ENCODE assay signal across 8 cellular contexts in the genomic region with DNA sequence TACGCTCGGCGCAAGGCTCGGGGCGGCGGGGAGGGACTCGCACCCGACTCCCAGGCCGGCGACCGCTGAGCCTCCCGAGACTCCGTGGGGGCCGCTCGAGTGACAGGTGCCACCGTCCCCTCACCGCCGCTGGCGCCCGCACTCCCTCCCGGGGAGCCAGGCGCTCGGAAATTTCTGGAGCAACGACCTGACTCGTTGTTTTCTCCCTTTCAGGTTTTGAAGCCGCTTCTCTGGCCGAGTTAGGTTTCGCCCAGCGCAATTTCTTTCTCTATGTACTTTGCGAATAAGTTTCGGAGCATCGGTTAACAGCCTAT.
DNase-seq lines count a peak whose midpoint lies in the region; ATAC-seq and TF ChIP-seq lines count a peak whose summit lies in the region.
"Not testable (repeated sequence)": the region's sequence is repeated elsewhere in the genome, so short reads cannot be mapped to it uniquely, and the experiment has no call there.

No MANE protein-coding gene starts in this region.

- H3K9ac ChIP-seq in SK-N-MC (ENCODE audit: insufficient read length) (peak overlapping the region; percentile 76), skeletal muscle tissue (ENCODE audit: low read depth in 1 of 3, low read length in 3 of 3) (peak overlapping the region; percentile 87 to 95 (median 89))

- peaks cover 15% of the 10 kb centered on the region for H3K36me3 Mint-ChIP-seq in activated naive CD4-positive, alpha-beta T cell treated with anti-CD3 and anti-CD28 coated beads, Interleukin-2, amount 10 ng/mL, durations not matched to agents 7 days and 5 days

- not testable (repeated sequence) for H3K27ac ChIP-seq in SK-N-MC
- peak overlapping the region; percentile 83 for H3K27ac ChIP-seq in lower lobe of right lung
- H3K27ac ChIP-seq in skeletal muscle tissue (ENCODE audit: low read depth, low read length), result peak overlapping the region; percentile 91
- H3K27ac ChIP-seq in upper lobe of right lung, result peak overlapping the region; percentile 86

- peaks cover 21% of the 10 kb centered on the region for H3K4me1 Mint-ChIP-seq in activated naive CD4-positive, alpha-beta T cell treated with anti-CD3 and anti-CD28 coated beads, Interleukin-2, amount 10 ng/mL, durations not matched to agents 7 days and 5 days

- peak overlapping the region; percentile 83 for H3K4me3 ChIP-seq in SK-N-MC
- peak overlapping the region; percentile 52 for H3K4me3 ChIP-seq in epithelial cell of esophagus (ENCODE audit: low read length)
- H3K4me3 ChIP-seq in lower lobe of right lung, result peak overlapping the region; percentile 77
- peak overlapping the region; percentile 78 to 79 (median 78) for H3K4me3 ChIP-seq in skeletal muscle tissue (ENCODE audit: low read length in 3 of 3)
- peak overlapping the region; percentile 82 for H3K4me3 ChIP-seq in upper lobe of right lung

- CTCF ChIA-PET in activated naive CD4-positive, alpha-beta T cell treated with anti-CD3 and anti-CD28 coated beads, Interleukin-2, amount 10 ng/mL, durations not matched to agents 7 days and 5 days (lab: Charles Lee), result not testable (repeated sequence)

- TF ChIP-seq CTCF in epithelial cell of esophagus (IDR thresholded peaks at IDR 0.05; ENCODE audit: insufficient read depth, low read depth, low read length, missing control alignments); lower lobe of right lung (IDR thresholded peaks at IDR 0.05); upper lobe of right lung (IDR thresholded peaks at IDR 0.05): not testable (repeated sequence)

- DNase-seq in HT-29 (ENCODE audit: low spot score), result peak; percentile 25
- DNase-seq in SK-N-MC (ENCODE audit: low read depth, low spot score); activated naive CD4-positive, alpha-beta T cell treated with anti-CD3 and anti-CD28 coated beads, Interleukin-2, amount 10 ng/mL, durations not matched to agents 7 days and 5 days; lower lobe of right lung; upper lobe of right lung: not testable (repeated sequence)
- DNase-seq in epithelial cell of esophagus (ENCODE audit: low read depth), result peak; percentile 7

- peak overlapping the region; percentile 64 for H3K27ac Mint-ChIP-seq in activated naive CD4-positive, alpha-beta T cell treated with anti-CD3 and anti-CD28 coated beads, Interleukin-2, amount 10 ng/mL, durations not matched to agents 7 days and 5 days

- H3K9me3 ChIP-seq in SK-N-MC (ENCODE audit: low read depth, low read length); lower lobe of right lung; skeletal muscle tissue (ENCODE audit: control insufficient read depth in 3 of 3, low read length in 3 of 3); upper lobe of right lung: not testable (repeated sequence)

- H3K9me3 Mint-ChIP-seq in activated naive CD4-positive, alpha-beta T cell treated with anti-CD3 and anti-CD28 coated beads, Interleukin-2, amount 10 ng/mL, durations not matched to agents 7 days and 5 days, result not testable (repeated sequence)

- intact Hi-C loops in lower lobe of right lung (cut with DNase I); upper lobe of right lung (cut with DNase I): not testable (repeated sequence)

- peak overlapping the region; percentile 76 for H3K4me3 Mint-ChIP-seq in activated naive CD4-positive, alpha-beta T cell treated with anti-CD3 and anti-CD28 coated beads, Interleukin-2, amount 10 ng/mL, durations not matched to agents 7 days and 5 days

- H3K4me1 ChIP-seq in lower lobe of right lung, result peaks cover 14% of the 10 kb centered on the region
- peaks cover 0 to 12% (median 3%) of the 10 kb centered on the region in 3 donors for H3K4me1 ChIP-seq in skeletal muscle tissue (ENCODE audit: control insufficient read depth in 3 of 3, insufficient read depth in 3 of 3, low read length in 3 of 3)
- peaks cover 12% of the 10 kb centered on the region for H3K4me1 ChIP-seq in upper lobe of right lung

- peak; percentile 22 for ATAC-seq in GM18858 (IDR thresholded peaks at IDR 0.05; ENCODE audit: unreplicated experiment)
- not testable (repeated sequence) for ATAC-seq in lower lobe of right lung, upper lobe of right lung

- H3K27me3 Mint-ChIP-seq in activated naive CD4-positive, alpha-beta T cell treated with anti-CD3 and anti-CD28 coated beads, Interleukin-2, amount 10 ng/mL, durations not matched to agents 7 days and 5 days, result not testable (repeated sequence)

- H3K36me3 ChIP-seq in SK-N-MC (ENCODE audit: insufficient read depth, low read length) (peaks cover 12% of the 10 kb centered on the region; the same call in 1 of the 2 replicates), lower lobe of right lung (peaks cover 19% of the 10 kb centered on the region), skeletal muscle tissue (ENCODE audit: control insufficient read depth in 3 of 3, insufficient read depth in 3 of 3, low read length in 3 of 3) (peaks cover 3 to 22% (median 5%) of the 10 kb centered on the region in 3 donors), upper lobe of right lung (peaks cover 20% of the 10 kb centered on the region)

- not testable (repeated sequence) for H3K27me3 ChIP-seq in lower lobe of right lung (ENCODE audit: low read depth); skeletal muscle tissue (ENCODE audit: control insufficient read depth in 3 of 3, insufficient read depth in 3 of 3, low read length in 3 of 3); upper lobe of right lung
